8 cellular contexts compared by ENCODE assay signal in genomic region chrX:155027509-155028066, GRCh38. TPM values are rescaled to one million over a fixed set of nuclear protein-coding genes. Genes with fewer than 3 reads are reported as not detected.
DNase-seq lines count a peak whose midpoint lies in the region; ATAC-seq, FAIRE-seq and TF ChIP-seq lines count a peak whose summit lies in the region.

No MANE protein-coding gene starts in this region.

- DNase-seq in Caco-2 (no peak), HT1080 (ENCODE audit: low read depth) (peak; percentile 12), H1 (ENCODE audit: low read depth in 1 of 2, low spot score in 2 of 2) (no peak), vagina (ENCODE audit: extremely low spot score in 2 of 2) (no peak)

- no peak overlapping the region for H2BK20ac ChIP-seq in H1 (ENCODE audit: low read length)

- peaks cover 5% of the 10 kb centered on the region for H3K36me3 Mint-ChIP-seq in Caco-2 (ENCODE audit: insufficient read depth, unreplicated experiment)

- CTCF ChIA-PET in Caco-2 (lab: Charles Lee): interaction anchor here (1.2 kb wide), 1 partner anchor 110 kb away, joined by 4 read pairs; no protein-coding TSS in a partner anchor
- CTCF ChIA-PET in H1 (lab: Charles Lee; ENCODE audit: partially characterized antibody): interaction anchor here (0.5 to 1.0 kb wide), 3 partner anchors 10 to 47 kb away, joined by 3 to 4 read pairs (median 3); no protein-coding TSS in a partner anchor

- no peak for TF ChIP-seq RAD21 in H1 (IDR thresholded peaks at IDR 0.05 in 1 of 2, conservative IDR thresholded peaks at IDR 0.05 in 1 of 2; ENCODE audit: low read depth in 2 of 2, low read length in 2 of 2)

- peaks cover 0 to 22% of the 10 kb centered on the region in 2 experiments; a peak in 2 of 4 replicates for H3K79me2 ChIP-seq in H1 (ENCODE audit: control insufficient read depth in 1 of 2, insufficient read depth in 2 of 2, low read length in 2 of 2)

- peak overlapping the region; percentile 76 for H3K27ac Mint-ChIP-seq in Caco-2 (ENCODE audit: unreplicated experiment)

- H2BK5ac ChIP-seq in H1 (ENCODE audit: low read depth, low read length): no peak overlapping the region

- peak overlapping the region; percentile 64 for H3K4me3 ChIP-seq in Caco-2 (ENCODE audit: low read depth, low read length)
- peak overlapping the region; percentile 46 to 90 (median 82) for H3K4me3 ChIP-seq in H1 (ENCODE audit: extremely low read depth in 1 of 4, insufficient read depth in 2 of 4, low read depth in 3 of 4, low read length in 4 of 4)
- H3K4me3 ChIP-seq in mononuclear cell (ENCODE audit: low read length): peak overlapping the region; percentile 68
- H3K4me3 ChIP-seq in vagina: peak overlapping the region; percentile 52 to 59

- H3K27me3 ChIP-seq in Caco-2 (replicated peaks; ENCODE audit: control insufficient read depth, insufficient read depth, low read length): no peaks in the 10 kb centered on the region
- no peaks in the 10 kb centered on the region for H3K27me3 ChIP-seq in H1 (replicated peaks in 1 of 4; ENCODE audit: control insufficient read depth in 3 of 4, extremely low read depth in 1 of 4, insufficient read depth in 3 of 4, low read length in 3 of 4)
- H3K27me3 ChIP-seq in mononuclear cell (ENCODE audit: insufficient read depth, low read length): no peaks in the 10 kb centered on the region
- H3K27me3 ChIP-seq in vagina: no peaks in the 10 kb centered on the region

- no peaks in the 10 kb centered on the region for H3K9me3 ChIP-seq in Caco-2
- no peaks in the 10 kb centered on the region for H3K9me3 ChIP-seq in H1 (ENCODE audit: insufficient read depth in 2 of 2, low read depth in 1 of 2, low read length in 1 of 2)
- no peaks in the 10 kb centered on the region for H3K9me3 ChIP-seq in mononuclear cell (ENCODE audit: low read depth, low read length)
- H3K9me3 ChIP-seq in vagina: no peaks in the 10 kb centered on the region

- no peak overlapping the region for H2BK15ac ChIP-seq in H1 (ENCODE audit: low read length)

- H4K8ac ChIP-seq in H1 (ENCODE audit: extremely low read depth, insufficient read depth, low read length): no peak overlapping the region

- no peak overlapping the region for H4K91ac ChIP-seq in H1 (replicated peaks; ENCODE audit: insufficient read length, low read length)

- H3K4me3 Mint-ChIP-seq in Caco-2 (ENCODE audit: unreplicated experiment): peak overlapping the region; percentile 74

- H2BK120ac ChIP-seq in H1 (replicated peaks; ENCODE audit: low read depth, low read length): peak overlapping the region; percentile 72

- peaks cover 3% of the 10 kb centered on the region; the same call in 1 of the 2 replicates for H3K23me2 ChIP-seq in H1 (ENCODE audit: low read depth, low read length)

- intact Hi-C loops in Caco-2 (cut with micrococcal nuclease; ENCODE audit: unreplicated experiment) (no loop called here), vagina (cut with DNase I) (loop anchor here (5.0 kb wide), 1 partner anchor 45 kb away; the partner anchor contains the start of genes BRCC3, CMC4 and MTCP1)

- H2BK12ac ChIP-seq in H1 (ENCODE audit: low read depth, low read length): peak overlapping the region; percentile 39; the same call in 1 of the 2 replicates

- POLR2A ChIA-PET in Caco-2 (lab: Charles Lee) (interaction anchor here (0.9 to 1.3 kb wide), 4 partner anchors 40 to 265 kb away, joined by 4 to 6 read pairs (median 5); partner anchors contain the start of genes BRCC3 and DKC1), H1 (lab: Charles Lee; ENCODE audit: partially characterized antibody) (interaction anchor here (1.0 to 1.4 kb wide), 2 partner anchors 10 to 21 kb away, joined by 3 to 7 read pairs; no protein-coding TSS in a partner anchor)

- H4K20me1 ChIP-seq in H1 (replicated peaks in 1 of 2; ENCODE audit: control insufficient read depth in 1 of 2, insufficient read depth in 2 of 2, low read length in 2 of 2): no peaks in the 10 kb centered on the region

- peak overlapping the region; percentile 61 to 88 (median 78) for H3K9ac ChIP-seq in H1 (replicated peaks in 1 of 4; ENCODE audit: extremely low read depth in 1 of 4, low read depth in 3 of 4, low read length in 3 of 4)

- ATAC-seq in SK-N-SH treated with all-trans-retinoic acid at 6 μM for 48 hours (peak; percentile 38), GM18520 (IDR thresholded peaks at IDR 0.05; ENCODE audit: unreplicated experiment) (no peak), GM19397 (IDR thresholded peaks at IDR 0.05; ENCODE audit: unreplicated experiment) (no peak)

- no peak for TF ChIP-seq EP300 in H1 (IDR thresholded peaks at IDR 0.05; ENCODE audit: borderline replicate concordance in 1 of 2, low read depth in 2 of 2, low read length in 2 of 2)

- H3K4me1 Mint-ChIP-seq in Caco-2 (ENCODE audit: low read depth, unreplicated experiment): peaks cover 13% of the 10 kb centered on the region

- H3K27ac ChIP-seq in H1 (ENCODE audit: low read depth, low read length): peak overlapping the region; percentile 80; the same call in 1 of the 2 replicates
- H3K27ac ChIP-seq in vagina: peak overlapping the region; percentile 89

- H3K36me3 ChIP-seq in Caco-2 (ENCODE audit: control insufficient read depth, insufficient read depth, low read length) (no peaks in the 10 kb centered on the region), H1 (ENCODE audit: control insufficient read depth in 2 of 4, insufficient read depth in 4 of 4, low read length in 3 of 4) (no peaks in the 10 kb centered on the region), vagina (no peaks in the 10 kb centered on the region)

- H3K4ac ChIP-seq in H1 (replicated peaks; ENCODE audit: insufficient read length, low read depth, low read length): no peak overlapping the region

- H2AK5ac ChIP-seq in H1 (ENCODE audit: low read depth, low read length): no peak overlapping the region

- H3K4me1 ChIP-seq in Caco-2 (no peaks in the 10 kb centered on the region), H1 (replicated peaks in 1 of 4; ENCODE audit: control insufficient read depth in 3 of 4, insufficient read depth in 4 of 4, low read length in 3 of 4) (peaks cover 0 to 3% (median under 1%) of the 10 kb centered on the region in 4 experiments; a peak in 2 of 7 replicates), mononuclear cell (ENCODE audit: insufficient read depth, low read length) (peaks cover 8% of the 10 kb centered on the region), vagina (no peaks in the 10 kb centered on the region)

- H3K9me3 Mint-ChIP-seq in Caco-2 (ENCODE audit: unreplicated experiment): no peaks in the 10 kb centered on the region

- H3K4me2 ChIP-seq in H1 (ENCODE audit: insufficient read depth in 1 of 2, low read depth in 2 of 2, low read length in 2 of 2): peak overlapping the region; percentile 62 to 79

- peak overlapping the region; percentile 48; the same call in 1 of the 2 replicates for H3K18ac ChIP-seq in H1 (ENCODE audit: extremely low read depth, low read length)

- TF ChIP-seq CTCF in Caco-2 (IDR thresholded peaks at IDR 0.05; ENCODE audit: insufficient read depth in 1 of 2, low read depth in 1 of 2, low read length in 1 of 2, severe bottlenecking in 1 of 2, unreplicated experiment in 1 of 2): no peak
- no peak for TF ChIP-seq CTCF in H1 (IDR thresholded peaks at IDR 0.05; ENCODE audit: control extremely low read depth in 1 of 3, insufficient read depth in 1 of 3, low read depth in 1 of 3, low read length in 3 of 3)
- TF ChIP-seq CTCF in vagina (IDR thresholded peaks at IDR 0.05): no peak

- no peaks in the 10 kb centered on the region for H3K27me3 Mint-ChIP-seq in Caco-2 (ENCODE audit: insufficient read depth, unreplicated experiment)

- no peak overlapping the region for H4K5ac ChIP-seq in H1 (ENCODE audit: insufficient read length, low read depth, low read length)

- peak overlapping the region; percentile 44; the same call in 1 of the 2 replicates for H2AFZ ChIP-seq in H1 (ENCODE audit: low read length)

- TF ChIP-seq POLR2A in H1 (IDR thresholded peaks at IDR 0.05; ENCODE audit: control extremely low read depth in 1 of 2, low read depth in 2 of 2, low read length in 2 of 2) (no peak), vagina (IDR thresholded peaks at IDR 0.05) (peak in 1 of 2 donors; percentile 64)

- WGBS in H1 (ENCODE audit: extremely low coverage in 1 of 2, insufficient coverage in 1 of 2, insufficient read length in 1 of 2, insufficient replicate concordance in 2 of 2, low coverage in 1 of 2, low lambda C conversion rate in 2 of 2, missing lambda C conversion rate in 1 of 2), 2 experiments: 22% methylated on average over 14 of the region's 14 CpGs; no CpG with 5 or more reads in 1 of the 2 experiments

- no peak overlapping the region for H3K23ac ChIP-seq in H1 (ENCODE audit: insufficient read length)

- FAIRE-seq in H1 (lab: Jason Lieb, UNC): no peak

- BruUV-seq in Caco-2 (replicated peaks; lab: Mats Ljungman, UMichigan): TSS peak; percentile 72

- H3K79me1 ChIP-seq in H1 (ENCODE audit: low read depth, low read length): no peaks in the 10 kb centered on the region

- no peak overlapping the region for H3K56ac ChIP-seq in H1 (replicated peaks; ENCODE audit: insufficient read length, low read depth, low read length)

- no peak overlapping the region for H3K14ac ChIP-seq in H1 (ENCODE audit: insufficient read length)

RNA-seq across cellular contexts. Expression of gene FUNDC2, which starts 0.9 kb away (rescaled TPM):
- total RNA-seq in Caco-2 (2022) (47.3 and 52.9 TPM in 2 replicates), mononuclear cell (40.2 TPM), vagina (53.5 TPM)
- 44.9 and 46.5 TPM in 2 replicates for total RNA-seq in HT1080 (2014; rRNA removed; shearing (Covaris generic))
- polyA plus RNA-seq in HT1080 (2015; cell fraction: cytosol; rRNA removed): 37.1 and 43.5 TPM in 2 replicates
- polyA plus RNA-seq in HT1080 (2015; cell fraction: nucleus; rRNA removed): 20.4 and 23.8 TPM in 2 replicates
- total RNA-seq in H1 (2021; fragmentation: NEBNext Ultra II Directional; extraction: Animal tissue kit (Norgen Biotek cat#: 25700)): 66.0 and 67.7 TPM in 2 replicates
- polyA plus RNA-seq in H1 (2011; rRNA removed): 58.9 and 93.7 TPM in 2 replicates
- polyA plus RNA-seq in H1 (2011; cell fraction: cytosol; rRNA removed): 75.8 TPM
- 54.4 TPM for polyA plus RNA-seq in H1 (2011; cell fraction: nucleus; rRNA removed)
- polyA plus RNA-seq in H1 (2012, experiment 1 of 2): 66.9 to 74.6 TPM (median 71.1 TPM) in 4 replicates
- polyA plus RNA-seq in H1 (2012, experiment 2 of 2): 41.2 TPM
- 38.0 TPM for polyA plus RNA-seq in H1 (2013, experiment 1 of 2)
- 43.5 TPM for polyA plus RNA-seq in H1 (2013, experiment 2 of 2)
- 44.2 and 54.2 TPM in 2 replicates for polyA minus RNA-seq in H1 (2011; rRNA and poly(A)+ RNA removed)
- 9.7 TPM for polyA minus RNA-seq in H1 (2011; cell fraction: cytosol; rRNA and poly(A)+ RNA removed)
- 14.7 TPM for polyA minus RNA-seq in H1 (2011; cell fraction: nucleus; rRNA and poly(A)+ RNA removed)

RNA-seq across cellular contexts. Expression of gene F8, which starts 5.1 kb away (rescaled TPM):
- total RNA-seq in Caco-2 (2022) (0.20 and 0.32 TPM in 2 replicates), mononuclear cell (3.6 TPM), vagina (5.4 TPM)
- 0.33 and 0.69 TPM in 2 replicates for total RNA-seq in HT1080 (2014; rRNA removed; shearing (Covaris generic))
- 2.5 TPM in 2 replicates for polyA plus RNA-seq in HT1080 (2015; cell fraction: cytosol; rRNA removed)
- 0.90 and 1.8 TPM in 2 replicates for polyA plus RNA-seq in HT1080 (2015; cell fraction: nucleus; rRNA removed)
- total RNA-seq in H1 (2021; fragmentation: NEBNext Ultra II Directional; extraction: Animal tissue kit (Norgen Biotek cat#: 25700)): 2.3 and 2.6 TPM in 2 replicates
- 1.1 TPM in 2 replicates for polyA plus RNA-seq in H1 (2011; rRNA removed)
- polyA plus RNA-seq in H1 (2011; cell fraction: cytosol; rRNA removed): 1.2 TPM
- polyA plus RNA-seq in H1 (2011; cell fraction: nucleus; rRNA removed): 1.3 TPM
- 1.6 to 2.3 TPM (median 1.8 TPM) in 4 replicates for polyA plus RNA-seq in H1 (2012, experiment 1 of 2)
- 0.28 TPM for polyA plus RNA-seq in H1 (2012, experiment 2 of 2)
- polyA plus RNA-seq in H1 (2013, experiment 1 of 2): 0.87 TPM
- polyA plus RNA-seq in H1 (2013, experiment 2 of 2): 1.1 TPM
- polyA minus RNA-seq in H1 (2011; rRNA and poly(A)+ RNA removed): 5.2 and 7.9 TPM in 2 replicates
- 0.73 TPM for polyA minus RNA-seq in H1 (2011; cell fraction: cytosol; rRNA and poly(A)+ RNA removed)
- polyA minus RNA-seq in H1 (2011; cell fraction: nucleus; rRNA and poly(A)+ RNA removed): 4.7 TPM

RNA-seq across cellular contexts. Expression of gene CMC4, which starts 43.3 kb away (rescaled TPM):
- total RNA-seq in Caco-2 (2022) (1.7 and 1.8 TPM in 2 replicates), mononuclear cell (14.6 TPM), vagina (21.9 TPM)
- 10.0 and 12.5 TPM in 2 replicates for total RNA-seq in HT1080 (2014; rRNA removed; shearing (Covaris generic))
- polyA plus RNA-seq in HT1080 (2015; cell fraction: cytosol; rRNA removed): 9.1 and 11.3 TPM in 2 replicates
- polyA plus RNA-seq in HT1080 (2015; cell fraction: nucleus; rRNA removed): 4.5 and 7.0 TPM in 2 replicates
- total RNA-seq in H1 (2021; fragmentation: NEBNext Ultra II Directional; extraction: Animal tissue kit (Norgen Biotek cat#: 25700)): 3.7 and 6.0 TPM in 2 replicates
- 7.8 and 8.8 TPM in 2 replicates for polyA plus RNA-seq in H1 (2011; rRNA removed)
- polyA plus RNA-seq in H1 (2011; cell fraction: cytosol; rRNA removed): 8.0 TPM
- 5.3 TPM for polyA plus RNA-seq in H1 (2011; cell fraction: nucleus; rRNA removed)
- polyA plus RNA-seq in H1 (2012, experiment 1 of 2): 5.9 to 7.1 TPM (median 6.3 TPM) in 4 replicates
- polyA plus RNA-seq in H1 (2012, experiment 2 of 2): 10.9 TPM
- polyA plus RNA-seq in H1 (2013, experiment 1 of 2): 7.4 TPM
- polyA plus RNA-seq in H1 (2013, experiment 2 of 2): 9.1 TPM
- 1.2 and 1.8 TPM in 2 replicates for polyA minus RNA-seq in H1 (2011; rRNA and poly(A)+ RNA removed)
- polyA minus RNA-seq in H1 (2011; cell fraction: cytosol; rRNA and poly(A)+ RNA removed): 1.8 TPM
- polyA minus RNA-seq in H1 (2011; cell fraction: nucleus; rRNA and poly(A)+ RNA removed): not detected

RNA-seq across cellular contexts. Expression of gene MTCP1, which starts 43.3 kb away (rescaled TPM):
- total RNA-seq in Caco-2 (2022) (11.3 and 11.7 TPM in 2 replicates), mononuclear cell (3.9 TPM), vagina (6.9 TPM)
- 2.9 and 10.0 TPM in 2 replicates for total RNA-seq in HT1080 (2014; rRNA removed; shearing (Covaris generic))
- polyA plus RNA-seq in HT1080 (2015; cell fraction: cytosol; rRNA removed): 2.0 and 4.0 TPM in 2 replicates
- polyA plus RNA-seq in HT1080 (2015; cell fraction: nucleus; rRNA removed): 15.0 and 21.9 TPM in 2 replicates
- total RNA-seq in H1 (2021; fragmentation: NEBNext Ultra II Directional; extraction: Animal tissue kit (Norgen Biotek cat#: 25700)): 12.3 and 18.3 TPM in 2 replicates
- 1.2 and 2.0 TPM in 2 replicates for polyA plus RNA-seq in H1 (2011; rRNA removed)
- 2.1 TPM for polyA plus RNA-seq in H1 (2011; cell fraction: cytosol; rRNA removed)
- 8.8 TPM for polyA plus RNA-seq in H1 (2011; cell fraction: nucleus; rRNA removed)
- polyA plus RNA-seq in H1 (2012, experiment 1 of 2): 6.4 to 17.0 TPM (median 10.3 TPM) in 4 replicates
- 13.6 TPM for polyA plus RNA-seq in H1 (2012, experiment 2 of 2)
- 24.4 TPM for polyA plus RNA-seq in H1 (2013, experiment 1 of 2)
- 26.7 TPM for polyA plus RNA-seq in H1 (2013, experiment 2 of 2)
- 1.9 and 3.4 TPM in 2 replicates for polyA minus RNA-seq in H1 (2011; rRNA and poly(A)+ RNA removed)
- polyA minus RNA-seq in H1 (2011; cell fraction: cytosol; rRNA and poly(A)+ RNA removed): 1.6 TPM
- polyA minus RNA-seq in H1 (2011; cell fraction: nucleus; rRNA and poly(A)+ RNA removed): 5.3 TPM

RNA-seq across cellular contexts. Expression of gene BRCC3, which starts 43.7 kb away (rescaled TPM):
- total RNA-seq in Caco-2 (2022) (30.4 and 32.3 TPM in 2 replicates), mononuclear cell (8.2 TPM), vagina (11.5 TPM)
- total RNA-seq in HT1080 (2014; rRNA removed; shearing (Covaris generic)): 15.0 and 16.2 TPM in 2 replicates
- polyA plus RNA-seq in HT1080 (2015; cell fraction: cytosol; rRNA removed): 14.8 and 18.2 TPM in 2 replicates
- polyA plus RNA-seq in HT1080 (2015; cell fraction: nucleus; rRNA removed): 13.0 and 13.9 TPM in 2 replicates
- 23.2 and 23.7 TPM in 2 replicates for total RNA-seq in H1 (2021; fragmentation: NEBNext Ultra II Directional; extraction: Animal tissue kit (Norgen Biotek cat#: 25700))
- 7.9 and 13.1 TPM in 2 replicates for polyA plus RNA-seq in H1 (2011; rRNA removed)
- polyA plus RNA-seq in H1 (2011; cell fraction: cytosol; rRNA removed): 14.4 TPM
- 20.3 TPM for polyA plus RNA-seq in H1 (2011; cell fraction: nucleus; rRNA removed)
- polyA plus RNA-seq in H1 (2012, experiment 1 of 2): 16.4 to 22.9 TPM (median 21.8 TPM) in 4 replicates
- 1.6 TPM for polyA plus RNA-seq in H1 (2012, experiment 2 of 2)
- 22.6 TPM for polyA plus RNA-seq in H1 (2013, experiment 1 of 2)
- 20.4 TPM for polyA plus RNA-seq in H1 (2013, experiment 2 of 2)
- 18.6 and 35.7 TPM in 2 replicates for polyA minus RNA-seq in H1 (2011; rRNA and poly(A)+ RNA removed)
- 11.4 TPM for polyA minus RNA-seq in H1 (2011; cell fraction: cytosol; rRNA and poly(A)+ RNA removed)
- 43.9 TPM for polyA minus RNA-seq in H1 (2011; cell fraction: nucleus; rRNA and poly(A)+ RNA removed)
